In genomic region chr6:168216741-168217140, GRCh38 we compare ENCODE assay signal across 24 cellular contexts.
DNase-seq lines count a peak whose midpoint lies in the region; FAIRE-seq and TF ChIP-seq lines count a peak whose summit lies in the region.
"Had no signal": no experiment of that assay in that cellular context is flagged by ENCODE, and none has a peak within 500 bp of the region (broad histone marks: within the 10 kb centered on the region; RNA-seq: fewer than 3 reads in every experiment).

No MANE protein-coding gene starts in this region.

- 90% methylated on average over 13 of the region's 14 CpGs; no CpG with 5 or more reads in 1 of the 2 experiments for WGBS in H1 (ENCODE audit: extremely low coverage in 1 of 2, insufficient coverage in 1 of 2, insufficient read length in 1 of 2, insufficient replicate concordance in 2 of 2, low coverage in 1 of 2, low lambda C conversion rate in 2 of 2, missing lambda C conversion rate in 1 of 2), 2 experiments

- H3K79me1 ChIP-seq in H1 (ENCODE audit: low read depth, low read length): no peaks in the 10 kb centered on the region

- DNase-seq in AG20443 (ENCODE audit: low spot score) (peak; percentile 67), NCI-H526 (lab: John Stamatoyannopoulos, UW) (peak; percentile 39 to 68), H1 (ENCODE audit: low read depth in 1 of 2, low spot score in 2 of 2) (no peak), neural progenitor cell (ENCODE audit: low spot score) (peak; percentile 87), cortex of kidney (lab: John Stamatoyannopoulos, UW) (no peak), NCI-H345 treated with DMSO at 0.1 percent for 48 hours (lab: John Stamatoyannopoulos, UW; ENCODE audit: unreplicated experiment) (no peak), T-helper 2 cell (no peak), NCI-H774 (lab: John Stamatoyannopoulos, UW) (no peak)
- DNase-seq: activated effector memory CD4-positive, alpha-beta T cell treated with anti-CD3 and anti-CD28 coated beads, Interleukin-2, amount 50 U/mL, for 16 hours; DND-41; foreskin melanocyte; MG63; NCI-H1417 treated with DMSO at 0.1 percent for 48 hours; NCI-H82; OCI-M1; SJCRH30; stimulated activated naive CD8-positive, alpha-beta T cell treated with anti-CD3 and anti-CD28 coated beads, Interleukin-15, Interleukin-2, amounts not matched to agents 100 U/mL and 50 U/mL, for 24 hours; T-helper 17 cell; WERI-Rb-1 had no signal

- H2BK120ac ChIP-seq in H1 (replicated peaks; ENCODE audit: low read depth, low read length): no peak overlapping the region

- H2AK5ac ChIP-seq in H1 (ENCODE audit: low read depth, low read length): peak overlapping the region; percentile 47; the same call in 1 of the 2 replicates

- H4K91ac ChIP-seq in H1 (replicated peaks; ENCODE audit: insufficient read length, low read length): peak overlapping the region; percentile 41

- no peak overlapping the region for H3K4ac ChIP-seq in H1 (replicated peaks; ENCODE audit: insufficient read length, low read depth, low read length)

- H3K4me2 ChIP-seq in H1 (ENCODE audit: insufficient read depth in 1 of 2, low read depth in 2 of 2, low read length in 2 of 2) (no peak overlapping the region), neural progenitor cell (peak overlapping the region; percentile 70)

- H3K79me2 ChIP-seq in H1 (ENCODE audit: control insufficient read depth in 1 of 2, insufficient read depth in 2 of 2, low read length in 2 of 2) (no peaks in the 10 kb centered on the region), neural progenitor cell (ENCODE audit: low read depth) (no peaks in the 10 kb centered on the region)

- H3K27ac Mint-ChIP-seq in neural progenitor cell: peak overlapping the region; percentile 69
- H3K27ac Mint-ChIP-seq: T-helper 17 cell had no signal

- peak overlapping the region; percentile 57 for H3K4me3 Mint-ChIP-seq in neural progenitor cell
- H3K4me3 Mint-ChIP-seq: IgD-negative memory B cell, T-helper 17 cell had no signal

- H3K27me3 Mint-ChIP-seq in neural progenitor cell (ENCODE audit: insufficient read depth, low read depth): peaks cover 20% of the 10 kb centered on the region
- H3K27me3 Mint-ChIP-seq: IgD-negative memory B cell had no signal

- H3K23me2 ChIP-seq in H1 (ENCODE audit: low read depth, low read length): no peaks in the 10 kb centered on the region

- no peak overlapping the region; the same call in 1 of the 2 replicates for H4K8ac ChIP-seq in H1 (ENCODE audit: extremely low read depth, insufficient read depth, low read length)

- peaks cover 4% of the 10 kb centered on the region for H3K9me3 Mint-ChIP-seq in neural progenitor cell

- no peak overlapping the region for H2BK15ac ChIP-seq in H1 (ENCODE audit: low read length)

- CTCF ChIA-PET in H1 (lab: Charles Lee; ENCODE audit: partially characterized antibody): no interaction called here

- H3F3A ChIP-seq in neural progenitor cell (ENCODE audit: low read depth): peaks cover 14% of the 10 kb centered on the region

- no peak for TF ChIP-seq RAD21 in H1 (IDR thresholded peaks at IDR 0.05 in 1 of 2, conservative IDR thresholded peaks at IDR 0.05 in 1 of 2; ENCODE audit: low read depth in 2 of 2, low read length in 2 of 2)

- no peak overlapping the region for H3K14ac ChIP-seq in H1 (ENCODE audit: insufficient read length)

- FAIRE-seq in H1 (lab: Jason Lieb, UNC): no peak
- FAIRE-seq: keratinocyte had no signal

- POLR2A ChIA-PET in H1 (lab: Charles Lee; ENCODE audit: partially characterized antibody): no interaction called here

- H3K18ac ChIP-seq in H1 (ENCODE audit: extremely low read depth, low read length): peak overlapping the region; percentile 78; the same call in 1 of the 2 replicates

- TF ChIP-seq CTCF in H1 (IDR thresholded peaks at IDR 0.05; ENCODE audit: control extremely low read depth in 1 of 3, insufficient read depth in 1 of 3, low read depth in 1 of 3, low read length in 3 of 3): no peak
- TF ChIP-seq CTCF in neural progenitor cell (IDR thresholded peaks at IDR 0.05): no peak

- H3K9me3 ChIP-seq in H1 (ENCODE audit: insufficient read depth in 2 of 2, low read depth in 1 of 2, low read length in 1 of 2) (no peaks in the 10 kb centered on the region), neural progenitor cell (ENCODE audit: low read depth) (no peaks in the 10 kb centered on the region)
- H3K9me3 ChIP-seq: MG63, SJCRH30, thyroid gland had no signal

- no peak overlapping the region for H3K56ac ChIP-seq in H1 (replicated peaks; ENCODE audit: insufficient read length, low read depth, low read length)

- H4K20me1 ChIP-seq in H1 (replicated peaks in 1 of 2; ENCODE audit: control insufficient read depth in 1 of 2, insufficient read depth in 2 of 2, low read length in 2 of 2) (no peaks in the 10 kb centered on the region), neural progenitor cell (ENCODE audit: low read depth) (no peaks in the 10 kb centered on the region)

- peak overlapping the region; percentile 86 for H2BK20ac ChIP-seq in H1 (ENCODE audit: low read length)

- H4K5ac ChIP-seq in H1 (ENCODE audit: insufficient read length, low read depth, low read length): no peak overlapping the region

- no peaks in the 10 kb centered on the region for H3K36me3 Mint-ChIP-seq in neural progenitor cell
- H3K36me3 Mint-ChIP-seq: IgD-negative memory B cell had no signal

- H3K9ac ChIP-seq in H1 (replicated peaks in 1 of 4; ENCODE audit: extremely low read depth in 1 of 4, low read depth in 3 of 4, low read length in 3 of 4) (no peak overlapping the region; a peak in 1 of 7 replicates), neural progenitor cell (no peak overlapping the region)

- TF ChIP-seq POLR2A in H1 (IDR thresholded peaks at IDR 0.05; ENCODE audit: control extremely low read depth in 1 of 2, low read depth in 2 of 2, low read length in 2 of 2): no peak

- H3K4me1 ChIP-seq in H1 (replicated peaks in 1 of 4; ENCODE audit: control insufficient read depth in 3 of 4, insufficient read depth in 4 of 4, low read length in 3 of 4) (peaks cover 0 to 18% (median 9%) of the 10 kb centered on the region in 4 experiments; a peak in 5 of 7 replicates), neural progenitor cell (peaks cover 33% of the 10 kb centered on the region)
- H3K4me1 ChIP-seq: SJCRH30 had no signal

- H2BK5ac ChIP-seq in H1 (ENCODE audit: low read depth, low read length): peak overlapping the region; percentile 30; the same call in 1 of the 2 replicates

- H3K36me3 ChIP-seq in H1 (ENCODE audit: control insufficient read depth in 2 of 4, insufficient read depth in 4 of 4, low read length in 3 of 4) (no peaks in the 10 kb centered on the region), neural progenitor cell (no peaks in the 10 kb centered on the region)
- H3K36me3 ChIP-seq: MG63, SJCRH30, thyroid gland, WERI-Rb-1 had no signal

- peaks cover 37% of the 10 kb centered on the region for H3K4me1 Mint-ChIP-seq in neural progenitor cell
- H3K4me1 Mint-ChIP-seq: IgD-negative memory B cell had no signal

- no peak overlapping the region for H3K4me3 ChIP-seq in H1 (ENCODE audit: extremely low read depth in 1 of 4, insufficient read depth in 2 of 4, low read depth in 3 of 4, low read length in 4 of 4)
- peak overlapping the region; percentile 25 for H3K4me3 ChIP-seq in neural progenitor cell
- H3K4me3 ChIP-seq: MG63, SJCRH30, skin epidermis, thyroid gland had no signal

- no peak overlapping the region for H3K27ac ChIP-seq in H1 (ENCODE audit: low read depth, low read length)
- H3K27ac ChIP-seq in neural progenitor cell: peak overlapping the region; percentile 31
- H3K27ac ChIP-seq: HL-60, SJCRH30, WERI-Rb-1 had no signal

- TF ChIP-seq EP300 in H1 (IDR thresholded peaks at IDR 0.05; ENCODE audit: borderline replicate concordance in 1 of 2, low read depth in 2 of 2, low read length in 2 of 2): no peak

- H2AFZ ChIP-seq in H1 (ENCODE audit: low read length): no peak overlapping the region
- H2AFZ ChIP-seq in neural progenitor cell (replicated peaks): no peak overlapping the region

- H3K27me3 ChIP-seq in H1 (replicated peaks in 1 of 4; ENCODE audit: control insufficient read depth in 3 of 4, extremely low read depth in 1 of 4, insufficient read depth in 3 of 4, low read length in 3 of 4): no peaks in the 10 kb centered on the region; a peak in 3 of 7 replicates
- no peaks in the 10 kb centered on the region for H3K27me3 ChIP-seq in neural progenitor cell
- H3K27me3 ChIP-seq: MG63, thyroid gland had no signal

- peak overlapping the region; percentile 87; the same call in 1 of the 2 replicates for H2BK12ac ChIP-seq in H1 (ENCODE audit: low read depth, low read length)

- H3K23ac ChIP-seq in H1 (ENCODE audit: insufficient read length): no peak overlapping the region

TF ChIP-seq in H1, 55 proteins besides CTCF, POLR2A, EP300 and RAD21:
- no peak for TF ChIP-seq SAP30 (IDR thresholded peaks at IDR 0.05; ENCODE audit: insufficient read depth, insufficient replicate concordance, low read length)
- no peak for TF ChIP-seq SIRT6 (IDR thresholded peaks at IDR 0.05; ENCODE audit: low read length)
- no peak for TF ChIP-seq KDM5A (IDR thresholded peaks at IDR 0.05; ENCODE audit: low read length)
- no peak for TF ChIP-seq YY1 (IDR thresholded peaks at IDR 0.05; ENCODE audit: low read depth, low read length)
- no peak for TF ChIP-seq SRF (IDR thresholded peaks at IDR 0.05; ENCODE audit: low read depth, low read length)
- TF ChIP-seq ZNF274 (IDR thresholded peaks at IDR 0.05; ENCODE audit: borderline replicate concordance, extremely low read depth, low read length): no peak
- TF ChIP-seq RXRA (IDR thresholded peaks at IDR 0.05; ENCODE audit: insufficient read depth, low read depth, low read length): no peak
- TF ChIP-seq JUN (IDR thresholded peaks at IDR 0.05; ENCODE audit: low read depth, low read length): no peak
- TF ChIP-seq SUZ12 (IDR thresholded peaks at IDR 0.05; ENCODE audit: low read length): no peak
- TF ChIP-seq SP2 (IDR thresholded peaks at IDR 0.05; ENCODE audit: low read length): no peak
- no peak for TF ChIP-seq HDAC2 (IDR thresholded peaks at IDR 0.05; ENCODE audit: borderline replicate concordance in 1 of 2, low read depth in 2 of 2, low read length in 2 of 2)
TF ChIP-seq in H1: peak in this region for 0.

Comparison
In these comparisons a context has a peak if more than half of its experiments do, and no peak if none do; other contexts are left out.
1. DNase-seq: peak in AG20443 (single experiment), NCI-H526 (2 of 2) and neural progenitor cell (single experiment); none in H1 (0 of 2), cortex of kidney (single experiment), NCI-H345 treated with DMSO at 0.1 percent for 48 hours (single experiment), T-helper 2 cell (0 of 5) and NCI-H774 (single experiment).